In genomic region chr7:101856488-101857357, GRCh38 we compare ENCODE assay signal across 8 cellular contexts. TPM values are rescaled to one million over a fixed set of nuclear protein-coding genes. Genes with fewer than 3 reads are reported as not detected.
DNase-seq lines count a peak whose midpoint lies in the region; ATAC-seq and TF ChIP-seq lines count a peak whose summit lies in the region.

No MANE protein-coding gene starts in this region.

- H3K36me3 Mint-ChIP-seq in neural progenitor cell = peaks cover 3% of the 10 kb centered on the region

- peak overlapping the region; percentile 65 for H3K9ac ChIP-seq in mammary epithelial cell (ENCODE audit: insufficient read depth, low read length)
- no peak overlapping the region for H3K9ac ChIP-seq in neural progenitor cell

- intact Hi-C loops in mammary epithelial cell (cut with micrococcal nuclease) = no loop called here

- H3K4me2 ChIP-seq in mammary epithelial cell (ENCODE audit: insufficient read depth, low read depth, low read length) = peak overlapping the region; percentile 90
- no peak overlapping the region for H3K4me2 ChIP-seq in neural progenitor cell

- H3K27ac Mint-ChIP-seq in neural progenitor cell = no peak overlapping the region

- peaks cover 44% of the 10 kb centered on the region for H3K4me1 Mint-ChIP-seq in neural progenitor cell

- H3K27me3 Mint-ChIP-seq in neural progenitor cell (ENCODE audit: insufficient read depth, low read depth) = peaks cover 4% of the 10 kb centered on the region

- no peaks in the 10 kb centered on the region for H3K9me3 ChIP-seq in mammary epithelial cell (replicated peaks; ENCODE audit: insufficient read depth, low read length)
- H3K9me3 ChIP-seq in neural progenitor cell (ENCODE audit: low read depth) = no peaks in the 10 kb centered on the region

- H3K4me3 Mint-ChIP-seq in neural progenitor cell = no peak overlapping the region

- peak; percentile 73 to 85 for DNase-seq in NCI-H187 (lab: John Stamatoyannopoulos, UW)
- DNase-seq in mammary epithelial cell = peak; percentile 92
- DNase-seq in kidney epithelial cell (ENCODE audit: low read depth) = peak; percentile 69
- DNase-seq in stimulated activated CD4-positive, alpha-beta T cell treated with anti-CD3 and anti-CD28 coated beads, Interleukin-1b, Interleukin-23, amount 100 ng/mL, for 24 hours (ENCODE audit: low read depth in 4 of 4, low spot score in 1 of 4) = peak; percentile 13 to 68 (median 56)
- no peak for DNase-seq in neural progenitor cell (ENCODE audit: low spot score)

- dilution Hi-C loops in mammary epithelial cell (cut with HindIII; ENCODE audit: low sequenced_read_pairs) = loop anchor here (5.0 kb wide), 1 partner anchor 41 kb away; no protein-coding TSS in a partner anchor

- H3K27me3 ChIP-seq in mammary epithelial cell (ENCODE audit: insufficient read depth, low read length) = no peaks in the 10 kb centered on the region
- no peaks in the 10 kb centered on the region for H3K27me3 ChIP-seq in kidney epithelial cell (ENCODE audit: control insufficient read depth, insufficient read depth, low read length)
- no peaks in the 10 kb centered on the region for H3K27me3 ChIP-seq in neural progenitor cell

- CTCF ChIA-PET in mammary epithelial cell (lab: Charles Lee; ENCODE audit: low non-redundant PET) = no interaction called here

- H4K20me1 ChIP-seq in mammary epithelial cell (ENCODE audit: insufficient read depth, low read length) (peaks cover 3% of the 10 kb centered on the region), neural progenitor cell (ENCODE audit: low read depth) (peaks cover 99% of the 10 kb centered on the region)

- H2AFZ ChIP-seq in mammary epithelial cell (ENCODE audit: low read depth, low read length) (peak overlapping the region; percentile 88), neural progenitor cell (replicated peaks) (no peak overlapping the region)

- H3K27ac ChIP-seq in VCaP (peak overlapping the region; percentile 82), mammary epithelial cell (ENCODE audit: insufficient read depth, low read depth, low read length) (peak overlapping the region; percentile 60), neural progenitor cell (no peak overlapping the region)

- H3K79me2 ChIP-seq in mammary epithelial cell (ENCODE audit: insufficient read depth, low read length) (peaks cover 57% of the 10 kb centered on the region), neural progenitor cell (ENCODE audit: low read depth) (peaks cover 100% of the 10 kb centered on the region)

- ATAC-seq in HG02642 (IDR thresholded peaks at IDR 0.05; ENCODE audit: poor library complexity, unreplicated experiment) = peak; percentile 95

- in situ Hi-C loops in mammary epithelial cell (cut with MboI; ENCODE audit: low sequenced_read_pairs in 2 of 2) = no loop called here

- TF ChIP-seq CTCF in GM12874 (IDR thresholded peaks at IDR 0.05; ENCODE audit: insufficient read depth, low read depth, low read length) = peak; percentile 50
- TF ChIP-seq CTCF in VCaP (conservative IDR thresholded peaks at IDR 0.05) = peak; percentile 73
- TF ChIP-seq CTCF in mammary epithelial cell (conservative IDR thresholded peaks at IDR 0.05 in 1 of 2, IDR thresholded peaks at IDR 0.05 in 1 of 2; ENCODE audit: extremely low read depth in 1 of 2, insufficient read depth in 1 of 2, low read depth in 1 of 2, low read length in 2 of 2) = peak; percentile 32 to 65
- peak; percentile 49 for TF ChIP-seq CTCF in kidney epithelial cell (IDR thresholded peaks at IDR 0.05; ENCODE audit: insufficient read depth, low read length, poor library complexity, severe bottlenecking)
- no peak for TF ChIP-seq CTCF in neural progenitor cell (IDR thresholded peaks at IDR 0.05)

- WGBS in mammary epithelial cell (ENCODE audit: low coverage, missing lambda C conversion rate) = 17% methylated on average over 26 of the region's 32 CpGs

- H3K36me3 ChIP-seq in mammary epithelial cell (ENCODE audit: insufficient read depth, low read length) (no peaks in the 10 kb centered on the region), kidney epithelial cell (ENCODE audit: control insufficient read depth, insufficient read depth, low read length) (no peaks in the 10 kb centered on the region), neural progenitor cell (no peaks in the 10 kb centered on the region)

- H3K4me1 ChIP-seq in mammary epithelial cell (ENCODE audit: insufficient read depth, low read length) (peaks cover 17% of the 10 kb centered on the region), neural progenitor cell (peaks cover 15% of the 10 kb centered on the region)

- BruUV-seq in mammary epithelial cell (replicated peaks; lab: Mats Ljungman, UMichigan) = no TSS peak

- no peaks in the 10 kb centered on the region for H3K9me3 Mint-ChIP-seq in neural progenitor cell

- H3K4me3 ChIP-seq in mammary epithelial cell (replicated peaks in 1 of 3; ENCODE audit: insufficient read depth in 1 of 3, low read depth in 2 of 3, low read length in 3 of 3) = peak overlapping the region; percentile 33 to 45 (median 40)
- peak overlapping the region; percentile 20 for H3K4me3 ChIP-seq in kidney epithelial cell (ENCODE audit: low read depth, low read length)
- H3K4me3 ChIP-seq in neural progenitor cell = no peak overlapping the region

- H3F3A ChIP-seq in neural progenitor cell (ENCODE audit: low read depth) = no peaks in the 10 kb centered on the region

RNA-seq across cellular contexts. Expression of gene CUX1, which starts 39.3 kb away (rescaled TPM):
- total RNA-seq in mammary epithelial cell (10 to 100 TPM; 23.0 to 45.6 TPM), kidney epithelial cell (56.7 and 65.2 TPM in 2 replicates), neural progenitor cell (ENCODE audit: low replicate concordance) (49.1 and 66.4 TPM in 2 replicates)
- 13.5 TPM for polyA plus RNA-seq in mammary epithelial cell
- 14.4 TPM for polyA minus RNA-seq in mammary epithelial cell
